29 cellular contexts compared by ENCODE assay signal in genomic region chr11:126799974-126800373, GRCh38.
DNase-seq lines count a peak whose midpoint lies in the region; ATAC-seq and TF ChIP-seq lines count a peak whose summit lies in the region.
"Had no signal": no experiment of that assay in that cellular context is flagged by ENCODE, and none has a peak within 500 bp of the region (broad histone marks: within the 10 kb centered on the region; RNA-seq: fewer than 3 reads in every experiment).

No MANE protein-coding gene starts in this region.

- no peak overlapping the region for H3K4me2 ChIP-seq in SK-N-SH
- H3K4me2 ChIP-seq: A549, KMS-11 had no signal

- POLR2A ChIA-PET in SK-N-SH (lab: Yijun Ruan, JAX) = no interaction called here

- H3F3A ChIP-seq in SK-N-SH (replicated peaks; ENCODE audit: insufficient read depth) = no peaks in the 10 kb centered on the region

- CTCF ChIA-PET in SK-N-SH (lab: Yijun Ruan, JAX) = no interaction called here

- H3K9me3 ChIP-seq in SK-N-SH = no peaks in the 10 kb centered on the region
- H3K9me3 ChIP-seq: A549, heart left ventricle had no signal

- H3K27me3 ChIP-seq in SK-N-SH (ENCODE audit: insufficient read depth) = no peaks in the 10 kb centered on the region

- H3K36me3 ChIP-seq in SK-N-SH (replicated peaks in 1 of 2; ENCODE audit: control insufficient read depth in 1 of 2, insufficient read depth in 2 of 2, low read length in 1 of 2) = no peaks in the 10 kb centered on the region
- H3K36me3 ChIP-seq: cardiac muscle cell, heart left ventricle had no signal

- WGBS in SK-N-SH (ENCODE audit: low lambda C conversion rate) = 57% methylated on average over 2 of the region's 2 CpGs

- no peaks in the 10 kb centered on the region for H3K4me1 ChIP-seq in SK-N-SH (ENCODE audit: control insufficient read depth in 1 of 2, insufficient read depth in 2 of 2, low read depth in 1 of 2, low read length in 1 of 2)
- H3K4me1 ChIP-seq: A549, heart left ventricle had no signal

- no peaks in the 10 kb centered on the region for H3K79me2 ChIP-seq in SK-N-SH (ENCODE audit: insufficient read depth)

- no peaks in the 10 kb centered on the region for H3K9me2 ChIP-seq in SK-N-SH

- H3K9ac ChIP-seq in SK-N-SH = no peak overlapping the region
- H3K9ac ChIP-seq: KMS-11 had no signal

- H3K4me3 ChIP-seq in SK-N-SH (ENCODE audit: low read depth in 2 of 2, low read length in 1 of 2) = no peak overlapping the region
- H3K4me3 ChIP-seq: A549, cardiac muscle cell, heart left ventricle had no signal

- peak overlapping the region in 1 of 2 experiments; percentile 59; a peak in 2 of 4 replicates for H3K27ac ChIP-seq in SK-N-SH (ENCODE audit: low read depth in 2 of 2, low read length in 1 of 2)
- H3K27ac ChIP-seq: A549, cardiac muscle cell, heart left ventricle, KMS-11, VCaP had no signal

- no peak for TF ChIP-seq RAD21 in SK-N-SH (IDR thresholded peaks at IDR 0.05; ENCODE audit: low read length)

- TF ChIP-seq EP300 in SK-N-SH (IDR thresholded peaks at IDR 0.05; ENCODE audit: borderline replicate concordance in 1 of 2, low read depth in 1 of 2, low read length in 1 of 2) = no peak

- H2AFZ ChIP-seq in SK-N-SH (ENCODE audit: low read depth) = no peak overlapping the region

- no peak for TF ChIP-seq CTCF in SK-N-SH (IDR thresholded peaks at IDR 0.05)

- no peak for ATAC-seq in esophagus mucosa
- ATAC-seq: A549, left lobe of liver had no signal

- no peaks in the 10 kb centered on the region for H4K20me1 ChIP-seq in SK-N-SH (ENCODE audit: insufficient read depth)

- DNase-seq in AG08396 (ENCODE audit: low spot score) = peak; percentile 71
- DNase-seq in GM04504 (ENCODE audit: low read depth) = peak; percentile 78
- no peak for DNase-seq in SK-N-SH
- peak; percentile 35 for DNase-seq in glomerular visceral epithelial cell (ENCODE audit: extremely low spot score)
- DNase-seq in NCI-H146 (lab: John Stamatoyannopoulos, UW) = no peak
- no peak for DNase-seq in DMS153 treated with DMSO at 0.1 percent for 48 hours (lab: John Stamatoyannopoulos, UW; ENCODE audit: unreplicated experiment)
- DNase-seq in dermis blood vessel endothelial cell = no peak
- DNase-seq: activated CD4-positive, alpha-beta T cell treated with anti-CD3 and anti-CD28 coated beads, Interleukin-2, amount 10 ng/mL, durations not matched to agents 24 days and 14 days; activated naive CD4-positive, alpha-beta T cell treated with Interleukin-2 at 50 U/mL for 16 hours; activated T-cell treated with anti-CD3 and anti-CD28 coated beads, Interleukin-2, amount 50 U/mL, for 48 hours; amygdala; CD4-positive, alpha-beta T cell; cortex of kidney; GF-D8; GOT3; heart left ventricle; mesendoderm; MV-4-11; naive B cell; NCI-H1694; NCI-H2227 treated with DMSO at 0.1 percent for 48 hours; occipital lobe; retina had no signal

TF ChIP-seq in SK-N-SH, 30 proteins besides CTCF, POLR2A, EP300 and RAD21:
- TF ChIP-seq TCF12 (IDR thresholded peaks at IDR 0.05) = peak; percentile 70
- no peak for TF ChIP-seq IRF3 (IDR thresholded peaks at IDR 0.05; ENCODE audit: low read depth, low read length)
- peak; percentile 45; the same call in 1 of the 2 replicates for TF ChIP-seq FOSL2 (IDR thresholded peaks at IDR 0.05; ENCODE audit: borderline replicate concordance, low read depth)
- TF ChIP-seq REST (IDR thresholded peaks at IDR 0.05; ENCODE audit: low read depth, low read length) = no peak
TF ChIP-seq in SK-N-SH: peak in this region for 2.

Comparison
In these comparisons a context has a peak if more than half of its experiments do, and no peak if none do; other contexts are left out.
1. DNase-seq: peak in AG08396 (single experiment), GM04504 (single experiment) and glomerular visceral epithelial cell (single experiment); none in SK-N-SH (single experiment), NCI-H146 (single experiment), DMS153 treated with DMSO at 0.1 percent for 48 hours (single experiment) and dermis blood vessel endothelial cell (single experiment).